ENCODE assay signal across 8 cellular contexts in the genomic region with DNA sequence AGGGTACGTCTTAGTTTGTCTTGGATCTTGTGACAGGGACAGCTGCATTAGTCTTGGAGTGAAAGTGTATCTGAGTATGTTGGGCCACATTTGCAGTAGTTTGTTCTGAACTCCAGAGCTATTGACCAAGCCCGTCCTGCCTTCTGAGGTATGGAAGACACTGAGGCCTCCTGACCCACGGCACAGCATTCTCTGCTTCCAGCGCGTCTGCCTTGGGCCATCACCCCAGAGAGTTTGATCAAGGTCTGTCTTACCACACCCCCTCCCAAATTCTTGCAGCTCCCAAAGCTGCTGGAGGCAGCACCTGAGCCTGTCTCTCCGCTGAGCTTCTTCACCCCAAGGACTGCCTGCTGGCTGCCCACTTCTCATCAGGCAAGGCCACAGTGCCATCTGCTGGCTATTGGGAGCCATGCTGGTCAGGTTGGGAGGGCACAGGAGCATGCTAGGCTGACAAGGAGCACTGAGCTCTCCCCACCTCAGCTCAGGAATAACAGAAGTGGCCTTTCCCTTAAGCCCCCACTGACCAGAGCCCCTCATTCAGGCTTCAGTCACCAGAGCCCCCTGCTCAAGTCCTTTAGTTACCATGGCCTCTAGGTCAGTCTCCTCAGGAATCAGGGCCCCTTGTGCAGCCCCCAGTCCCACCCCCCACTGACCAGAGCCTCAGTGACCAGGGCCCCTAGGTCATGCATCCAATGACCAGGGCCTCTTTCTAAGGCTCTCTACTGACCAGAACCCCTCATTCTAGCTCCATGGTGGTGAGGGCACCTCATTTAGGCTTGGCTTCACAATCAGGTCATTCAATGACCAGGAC. TPM values are rescaled to one million over a fixed set of nuclear protein-coding genes. Genes with fewer than 3 reads are reported as not detected.
DNase-seq lines count a peak whose midpoint lies in the region; ATAC-seq lines count a peak whose summit lies in the region.

No MANE protein-coding gene starts in this region.

- no peaks in the 10 kb centered on the region for H3K9me3 Mint-ChIP-seq in activated naive CD4-positive, alpha-beta T cell treated with anti-CD3 and anti-CD28 coated beads, Interleukin-2, amount 10 ng/mL, durations not matched to agents 7 days and 5 days

- H3K27ac Mint-ChIP-seq in activated naive CD4-positive, alpha-beta T cell treated with anti-CD3 and anti-CD28 coated beads, Interleukin-2, amount 10 ng/mL, durations not matched to agents 7 days and 5 days: no peak overlapping the region

- H3K36me3 ChIP-seq in SJSA1: no peaks in the 10 kb centered on the region

- no peaks in the 10 kb centered on the region for H3K27me3 ChIP-seq in SJSA1 (replicated peaks)

- no peaks in the 10 kb centered on the region for H3K4me1 Mint-ChIP-seq in activated naive CD4-positive, alpha-beta T cell treated with anti-CD3 and anti-CD28 coated beads, Interleukin-2, amount 10 ng/mL, durations not matched to agents 7 days and 5 days

- no peak overlapping the region for H3K27ac ChIP-seq in SJSA1

- CTCF ChIA-PET in activated naive CD4-positive, alpha-beta T cell treated with anti-CD3 and anti-CD28 coated beads, Interleukin-2, amount 10 ng/mL, durations not matched to agents 7 days and 5 days (lab: Charles Lee): interaction anchor here (0.9 to 6.9 kb wide), 36 partner anchors 9 to 679 kb away, joined by 3 to 64 read pairs (median 6); partner anchors contain the start of genes ARFIP2, CAVIN3 and TIMM10B

- intact Hi-C loops in Right ventricle myocardium inferior (cut with DNase I) (loop anchor here (1.0 to 5.0 kb wide), 2 partner anchors 41 to 338 kb away; partner anchors contain the start of gene CAVIN3), posterior vena cava (cut with DNase I) (loop anchor here (5.0 to 10.0 kb wide), 3 partner anchors 41 to 338 kb away; partner anchors contain the start of genes CAVIN3 (in 1 of the 2) and CCKBR (in 1 of the 2))

- H3K27me3 Mint-ChIP-seq in activated naive CD4-positive, alpha-beta T cell treated with anti-CD3 and anti-CD28 coated beads, Interleukin-2, amount 10 ng/mL, durations not matched to agents 7 days and 5 days: peaks cover 8% of the 10 kb centered on the region

- ATAC-seq in GM21723 (IDR thresholded peaks at IDR 0.05; ENCODE audit: unreplicated experiment) (peak; percentile 92), Right ventricle myocardium inferior (peak; percentile 92)

- peaks cover 10% of the 10 kb centered on the region for H3K4me1 ChIP-seq in SJSA1 (replicated peaks)

- H3K36me3 Mint-ChIP-seq in activated naive CD4-positive, alpha-beta T cell treated with anti-CD3 and anti-CD28 coated beads, Interleukin-2, amount 10 ng/mL, durations not matched to agents 7 days and 5 days: no peaks in the 10 kb centered on the region

- peak; percentile 77 for DNase-seq in EL
- DNase-seq in LHCN-M2 (ENCODE audit: low read depth): peak; percentile 66
- DNase-seq in SJSA1 (ENCODE audit: low read depth in 1 of 2, low spot score in 2 of 2): peak; percentile 52 to 70
- peak; percentile 82 for DNase-seq in activated naive CD4-positive, alpha-beta T cell treated with anti-CD3 and anti-CD28 coated beads, Interleukin-2, amount 10 ng/mL, durations not matched to agents 7 days and 5 days
- peak; percentile 85 for DNase-seq in Right ventricle myocardium inferior (ENCODE audit: missing footprints)
- peak; percentile 91 for DNase-seq in posterior vena cava (ENCODE audit: low spot score)
- peak; percentile 79 for DNase-seq in ureter (ENCODE audit: low spot score)

- H3K4me3 ChIP-seq in SJSA1: no peak overlapping the region

- H3K4me3 Mint-ChIP-seq in activated naive CD4-positive, alpha-beta T cell treated with anti-CD3 and anti-CD28 coated beads, Interleukin-2, amount 10 ng/mL, durations not matched to agents 7 days and 5 days: no peak overlapping the region

- no peaks in the 10 kb centered on the region for H3K9me3 ChIP-seq in SJSA1 (replicated peaks)

RNA-seq across cellular contexts. Expression of gene SMPD1, which starts 27.2 kb away (rescaled TPM):
- total RNA-seq in LHCN-M2 (2014; rRNA removed): 71.8 and 75.2 TPM in 2 replicates
- polyA plus RNA-seq in LHCN-M2 (2012): 79.9 TPM
- total RNA-seq in SJSA1 (2014; rRNA removed; shearing (Covaris generic)): 38.9 and 57.9 TPM in 2 replicates
- 60.6 TPM for total RNA-seq in Right ventricle myocardium inferior
- total RNA-seq in posterior vena cava: 10 to 100 TPM; 35.4 to 51.6 TPM
- 32.9 TPM for total RNA-seq in ureter

RNA-seq across cellular contexts. Expression of gene CAVIN3, which starts 42.8 kb away (rescaled TPM):
- total RNA-seq in LHCN-M2 (2014; rRNA removed) (376 and 433 TPM in 2 replicates), Right ventricle myocardium inferior (42.5 TPM), posterior vena cava (100 to 1,000 TPM; 156 to 166 TPM), ureter (39.0 TPM)
- polyA plus RNA-seq in LHCN-M2 (2012): 156 TPM
- 174 and 307 TPM in 2 replicates for total RNA-seq in SJSA1 (2014; rRNA removed; shearing (Covaris generic))

RNA-seq across cellular contexts. Expression of gene APBB1, which starts 55.8 kb away (rescaled TPM):
- total RNA-seq in LHCN-M2 (2014; rRNA removed) (18.3 and 19.0 TPM in 2 replicates), Right ventricle myocardium inferior (85.5 TPM), posterior vena cava (10 to 100 TPM; 43.6 to 65.3 TPM), ureter (24.9 TPM)
- 25.3 TPM for polyA plus RNA-seq in LHCN-M2 (2012)
- 12.0 and 17.1 TPM in 2 replicates for total RNA-seq in SJSA1 (2014; rRNA removed; shearing (Covaris generic))
